Comparison of ENCODE assay signal across 19 cellular contexts in genomic region chr6:152605901-152606390, GRCh38. TPM values are rescaled to one million over a fixed set of nuclear protein-coding genes. Genes with fewer than 3 reads are reported as not detected.
DNase-seq lines count a peak whose midpoint lies in the region; ATAC-seq and TF ChIP-seq lines count a peak whose summit lies in the region.
"Had no signal": no experiment of that assay in that cellular context is flagged by ENCODE, and none has a peak within 500 bp of the region (broad histone marks: within the 10 kb centered on the region; RNA-seq: fewer than 3 reads in every experiment).

No MANE protein-coding gene starts in this region.

- H3K4me1 Mint-ChIP-seq in natural killer cell (peaks cover 53 to 60% of the 10 kb centered on the region in 2 donors), GM23338 (peaks cover 5% of the 10 kb centered on the region)
- peaks cover 30 to 43% of the 10 kb centered on the region in 2 donors for H3K4me1 Mint-ChIP-seq in natural killer cell treated with Interleukin-12 subunit alpha and Interleukin-12 subunit beta and Interleukin-15 and Interleukin-18, amount 100 ng/mL, for 72 hours (ENCODE audit: low read depth in 2 of 2)

- no peak for DNase-seq in natural killer cell
- no peak for DNase-seq in natural killer cell treated with Interleukin-12 subunit alpha and Interleukin-12 subunit beta and Interleukin-15 and Interleukin-18, amount 100 ng/mL, for 72 hours (ENCODE audit: low spot score)
- peak; percentile 46 for DNase-seq in cerebellum (ENCODE audit: low spot score)
- DNase-seq in osteoblast (ENCODE audit: insufficient read length, low spot score, missing footprints), result no peak
- DNase-seq in GM23338 (ENCODE audit: low spot score), result no peak
- no peak for DNase-seq in hippocampal formation (lab: John Stamatoyannopoulos, UW)
- no peak for DNase-seq in PC-3
- DNase-seq: CD8-positive, alpha-beta memory T cell; DND-41; GDM1; GOT3; NCI-H1436; NCI-H2029 treated with DMSO at 0.1 percent for 48 hours; NCI-H2171 treated with DMSO at 0.1 percent for 48 hours; NCI-H774; PC-9 had no signal

- intact Hi-C loops in natural killer cell (cut with micrococcal nuclease) (no loop called here), PC-3 (cut with micrococcal nuclease) (no loop called here)

- H3K9me2 ChIP-seq in GM23338 (ENCODE audit: insufficient read depth) (peaks cover 6% of the 10 kb centered on the region; the same call in 1 of the 2 replicates), PC-3 (replicated peaks; ENCODE audit: low read length) (no peaks in the 10 kb centered on the region)

- H3K27me3 ChIP-seq in osteoblast (ENCODE audit: insufficient read depth, low read length) (no peaks in the 10 kb centered on the region), GM23338 (ENCODE audit: insufficient read depth) (no peaks in the 10 kb centered on the region), PC-3 (ENCODE audit: low read length) (peaks cover 16% of the 10 kb centered on the region)
- H3K27me3 ChIP-seq: BLaER1 treated with 17β-estradiol and CSF1 and Interleukin-3, amounts not matched to agents 10 nM and 100 nM had no signal

- H3K4me1 ChIP-seq in osteoblast (ENCODE audit: insufficient read depth, low read length), result no peaks in the 10 kb centered on the region
- no peaks in the 10 kb centered on the region for H3K4me1 ChIP-seq in GM23338 (ENCODE audit: insufficient read depth)
- no peaks in the 10 kb centered on the region for H3K4me1 ChIP-seq in PC-3 (ENCODE audit: insufficient read depth, low read length)

- no peaks in the 10 kb centered on the region for H3K27me3 Mint-ChIP-seq in natural killer cell (ENCODE audit: low read depth in 2 of 2)
- no peaks in the 10 kb centered on the region for H3K27me3 Mint-ChIP-seq in natural killer cell treated with Interleukin-12 subunit alpha and Interleukin-12 subunit beta and Interleukin-15 and Interleukin-18, amount 100 ng/mL, for 72 hours
- H3K27me3 Mint-ChIP-seq in GM23338 (ENCODE audit: insufficient read depth, low read depth, poor library complexity), result peaks cover 3% of the 10 kb centered on the region
- H3K27me3 Mint-ChIP-seq: CD8-positive, alpha-beta memory T cell had no signal

- H3K27ac Mint-ChIP-seq in natural killer cell, result peak overlapping the region; percentile 67 to 76
- H3K27ac Mint-ChIP-seq in natural killer cell treated with Interleukin-12 subunit alpha and Interleukin-12 subunit beta and Interleukin-15 and Interleukin-18, amount 100 ng/mL, for 72 hours, result peak overlapping the region in 1 of 2 donors; percentile 37
- no peak overlapping the region for H3K27ac Mint-ChIP-seq in GM23338

- BruUV-seq in PC-3 (replicated peaks; lab: Mats Ljungman, UMichigan), result no TSS peak

- no peaks in the 10 kb centered on the region for H3K9me3 Mint-ChIP-seq in natural killer cell
- H3K9me3 Mint-ChIP-seq in natural killer cell treated with Interleukin-12 subunit alpha and Interleukin-12 subunit beta and Interleukin-15 and Interleukin-18, amount 100 ng/mL, for 72 hours, result peaks cover 3% of the 10 kb centered on the region
- H3K9me3 Mint-ChIP-seq in GM23338, result no peaks in the 10 kb centered on the region
- H3K9me3 Mint-ChIP-seq: CD8-positive, alpha-beta memory T cell had no signal

- no peaks in the 10 kb centered on the region for H3K36me3 ChIP-seq in osteoblast (ENCODE audit: insufficient read depth, low read length)
- no peaks in the 10 kb centered on the region for H3K36me3 ChIP-seq in GM23338 (ENCODE audit: insufficient read depth)
- H3K36me3 ChIP-seq in PC-3 (ENCODE audit: low read depth, low read length), result no peaks in the 10 kb centered on the region
- H3K36me3 ChIP-seq: BLaER1 treated with 17β-estradiol and CSF1 and Interleukin-3, amounts not matched to agents 10 nM and 100 nM had no signal

- no peak for TF ChIP-seq CTCF in natural killer cell (IDR thresholded peaks at IDR 0.05)
- no peak for TF ChIP-seq CTCF in osteoblast (IDR thresholded peaks at IDR 0.05; ENCODE audit: extremely low read depth, low read depth, low read length)
- TF ChIP-seq CTCF in GM23338 (conservative IDR thresholded peaks at IDR 0.05; ENCODE audit: low read depth in 2 of 2), result no peak
- TF ChIP-seq CTCF in PC-3 (conservative IDR thresholded peaks at IDR 0.05; ENCODE audit: low read depth, low read length), result no peak

- H3K4me3 ChIP-seq in osteoblast (ENCODE audit: insufficient read depth, low read length), result no peak overlapping the region
- H3K4me3 ChIP-seq in GM23338, result no peak overlapping the region
- H3K4me3 ChIP-seq in PC-3 (ENCODE audit: low read length), result no peak overlapping the region
- H3K4me3 ChIP-seq: BLaER1 treated with 17β-estradiol and CSF1 and Interleukin-3, amounts not matched to agents 10 nM and 100 nM; PC-9 had no signal

- H4K20me1 ChIP-seq in osteoblast (ENCODE audit: insufficient read depth, low read length), result no peaks in the 10 kb centered on the region
- no peaks in the 10 kb centered on the region for H4K20me1 ChIP-seq in GM23338 (replicated peaks; ENCODE audit: insufficient read depth)
- H4K20me1 ChIP-seq in PC-3 (ENCODE audit: low read length), result no peaks in the 10 kb centered on the region
- H4K20me1 ChIP-seq: BLaER1 treated with 17β-estradiol and CSF1 and Interleukin-3, amounts not matched to agents 10 nM and 100 nM had no signal

- H3K4me2 ChIP-seq in osteoblast (ENCODE audit: insufficient read depth, low read length), result no peak overlapping the region
- H3K4me2 ChIP-seq in GM23338, result no peak overlapping the region
- no peak overlapping the region for H3K4me2 ChIP-seq in PC-3 (ENCODE audit: low read length)
- H3K4me2 ChIP-seq: KMS-11, PC-9 had no signal

- POLR2A ChIA-PET in PC-3 (lab: Charles Lee; ENCODE audit: unreplicated experiment), result no interaction called here

- no peaks in the 10 kb centered on the region for H3K79me2 ChIP-seq in osteoblast (ENCODE audit: insufficient read depth, low read length)
- H3K79me2 ChIP-seq in GM23338 (replicated peaks; ENCODE audit: insufficient read depth), result no peaks in the 10 kb centered on the region
- no peaks in the 10 kb centered on the region for H3K79me2 ChIP-seq in PC-3 (ENCODE audit: low read length)

- CTCF ChIA-PET in PC-3 (lab: Charles Lee), result interaction anchor here (0.5 kb wide), 1 partner anchor 46 kb away, joined by 4 read pairs; no protein-coding TSS in a partner anchor

- H3F3A ChIP-seq in GM23338 (replicated peaks; ENCODE audit: low read depth), result no peaks in the 10 kb centered on the region
- H3F3A ChIP-seq in PC-3 (ENCODE audit: low read length, unreplicated experiment), result no peaks in the 10 kb centered on the region

- no peak overlapping the region for H3K9ac ChIP-seq in PC-3 (ENCODE audit: low read length)
- H3K9ac ChIP-seq: BLaER1 treated with 17β-estradiol and CSF1 and Interleukin-3, amounts not matched to agents 10 nM and 100 nM; KMS-11 had no signal

- ATAC-seq in natural killer cell (no peak), GM19035 (IDR thresholded peaks at IDR 0.05; ENCODE audit: unreplicated experiment) (no peak), GM23338 (no peak), PC-3 (no peak)
- ATAC-seq in natural killer cell treated with Interleukin-12 subunit alpha and Interleukin-12 subunit beta and Interleukin-15 and Interleukin-18, amount 100 ng/mL, for 72 hours, result no peak

- H3K9me3 ChIP-seq in osteoblast (ENCODE audit: low read depth, low read length) (no peaks in the 10 kb centered on the region), PC-3 (ENCODE audit: low read length) (no peaks in the 10 kb centered on the region)
- H3K9me3 ChIP-seq: BLaER1 treated with 17β-estradiol and CSF1 and Interleukin-3, amounts not matched to agents 10 nM and 100 nM had no signal

- H2AFZ ChIP-seq in osteoblast (ENCODE audit: low read length), result peak overlapping the region; percentile 22
- no peak overlapping the region for H2AFZ ChIP-seq in GM23338
- no peak overlapping the region for H2AFZ ChIP-seq in PC-3 (ENCODE audit: low read length)
- H2AFZ ChIP-seq: PC-9 had no signal

- H3K27ac ChIP-seq in osteoblast (ENCODE audit: low read depth, low read length) (no peak overlapping the region), GM23338 (ENCODE audit: low read depth) (no peak overlapping the region), PC-3 (ENCODE audit: low read length) (no peak overlapping the region)
- H3K27ac ChIP-seq: BLaER1 treated with 17β-estradiol and CSF1 and Interleukin-3, amounts not matched to agents 10 nM and 100 nM; KMS-11; PC-9 had no signal

- H3K36me3 Mint-ChIP-seq in natural killer cell (no peaks in the 10 kb centered on the region), GM23338 (ENCODE audit: low read depth) (no peaks in the 10 kb centered on the region)
- peaks cover 7% of the 10 kb centered on the region for H3K36me3 Mint-ChIP-seq in natural killer cell treated with Interleukin-12 subunit alpha and Interleukin-12 subunit beta and Interleukin-15 and Interleukin-18, amount 100 ng/mL, for 72 hours

- no peak overlapping the region for H3K4me3 Mint-ChIP-seq in natural killer cell
- no peak overlapping the region for H3K4me3 Mint-ChIP-seq in natural killer cell treated with Interleukin-12 subunit alpha and Interleukin-12 subunit beta and Interleukin-15 and Interleukin-18, amount 100 ng/mL, for 72 hours
- no peak overlapping the region for H3K4me3 Mint-ChIP-seq in GM23338
- H3K4me3 Mint-ChIP-seq: CD8-positive, alpha-beta memory T cell had no signal

RNA-seq across cellular contexts. Expression of gene SYNE1, which starts 31.2 kb away (rescaled TPM):
- total RNA-seq in natural killer cell, result 100 to 1,000 TPM; 489 to 570 (median 498) TPM
- 10 to 100 TPM; 30.6 to 61.2 TPM for total RNA-seq in natural killer cell treated with Interleukin-12 subunit alpha and Interleukin-12 subunit beta and Interleukin-15 and Interleukin-18, amount 100 ng/mL, for 72 hours
- total RNA-seq in cerebellum, result 165 TPM
- total RNA-seq in osteoblast, result 221 and 240 TPM in 2 replicates
- 9.7 and 13.6 TPM in 2 replicates for total RNA-seq in GM23338 (2014; rRNA removed; shearing (Covaris generic))
- polyA plus RNA-seq in GM23338 (2016; fragmentation: Nextera tagmentation; extraction: Ambion mirVana), result 2.1 and 3.9 TPM in 2 replicates
- 11.6 and 16.7 TPM in 2 replicates for total RNA-seq in PC-3 (2014; rRNA removed)
